Comparison of ENCODE assay signal across 29 cellular contexts in genomic region chr2:141810148-141810547, GRCh38.
"Had no signal": no experiment of that assay in that cellular context is flagged by ENCODE, and none has a peak within 500 bp of the region (broad histone marks: within the 10 kb centered on the region; RNA-seq: fewer than 3 reads in every experiment).

No MANE protein-coding gene starts in this region.

- H3K36me3 Mint-ChIP-seq: activated naive CD4-positive, alpha-beta T cell treated with anti-CD3 and anti-CD28 coated beads, Interleukin-2, amount 10 ng/mL, durations not matched to agents 7 days and 5 days; activated naive CD8-positive, alpha-beta T cell treated with anti-CD3 and anti-CD28 coated beads, Interleukin-2, amount 10 ng/mL, durations not matched to agents 7 days and 5 days had no signal

- H3K27ac Mint-ChIP-seq: activated CD4-positive, alpha-beta memory T cell treated with anti-CD3 and anti-CD28 coated beads, Interleukin-2, amount 10 ng/mL, durations not matched to agents 7 days and 5 days; activated CD4-positive, alpha-beta T cell treated with anti-CD3 and anti-CD28 coated beads, Interleukin-2, amount 10 ng/mL, durations not matched to agents 7 days and 5 days; activated naive CD4-positive, alpha-beta T cell treated with anti-CD3 and anti-CD28 coated beads, Interleukin-2, amount 10 ng/mL, durations not matched to agents 7 days and 5 days; activated naive CD4-positive, alpha-beta T cell treated with anti-CD3 and anti-CD28 coated beads, Interleukin-2, amount 50 U/mL, for 72 hours; activated naive CD8-positive, alpha-beta T cell treated with anti-CD3 and anti-CD28 coated beads, Interleukin-2, amount 10 ng/mL, durations not matched to agents 7 days and 5 days; activated T-cell treated with anti-CD3 and anti-CD28 coated beads, Interleukin-2, amount 50 U/mL, for 24 hours; activated T-cell treated with anti-CD3 and anti-CD28 coated beads, Interleukin-2, amount 50 U/mL, for 72 hours; brain had no signal

- FAIRE-seq: endometrium, endothelial cell of umbilical vein had no signal

- H3K27me3 ChIP-seq: ascending aorta, breast epithelium, cardiac muscle cell, colonic mucosa, esophagus squamous epithelium had no signal

- H3K27me3 Mint-ChIP-seq: activated CD4-positive, alpha-beta memory T cell treated with anti-CD3 and anti-CD28 coated beads, Interleukin-2, amount 10 ng/mL, durations not matched to agents 7 days and 5 days; activated CD4-positive, alpha-beta T cell treated with anti-CD3 and anti-CD28 coated beads, Interleukin-2, amount 10 ng/mL, durations not matched to agents 7 days and 5 days; activated naive CD4-positive, alpha-beta T cell treated with anti-CD3 and anti-CD28 coated beads, Interleukin-2, amount 10 ng/mL, durations not matched to agents 7 days and 5 days; activated naive CD8-positive, alpha-beta T cell treated with anti-CD3 and anti-CD28 coated beads, Interleukin-2, amount 10 ng/mL, durations not matched to agents 7 days and 5 days; activated T-cell treated with anti-CD3 and anti-CD28 coated beads, Interleukin-2, amount 50 U/mL, for 24 hours; brain had no signal

- H3K36me3 ChIP-seq: ascending aorta, breast epithelium, cardiac muscle cell, colonic mucosa, esophagus squamous epithelium had no signal

- H3K4me1 ChIP-seq: ascending aorta, breast epithelium, colonic mucosa, esophagus squamous epithelium had no signal

- H3K4me3 ChIP-seq: ascending aorta, breast epithelium, cardiac muscle cell, colonic mucosa, esophagus squamous epithelium had no signal

- H3K4me3 Mint-ChIP-seq: activated CD4-positive, alpha-beta memory T cell treated with anti-CD3 and anti-CD28 coated beads, Interleukin-2, amount 10 ng/mL, durations not matched to agents 7 days and 5 days; activated CD4-positive, alpha-beta T cell treated with anti-CD3 and anti-CD28 coated beads, Interleukin-2, amount 10 ng/mL, durations not matched to agents 7 days and 5 days; activated naive CD4-positive, alpha-beta T cell treated with anti-CD3 and anti-CD28 coated beads, Interleukin-2, amount 10 ng/mL, durations not matched to agents 7 days and 5 days; activated naive CD8-positive, alpha-beta T cell treated with anti-CD3 and anti-CD28 coated beads, Interleukin-2, amount 10 ng/mL, durations not matched to agents 7 days and 5 days; activated T-cell treated with anti-CD3 and anti-CD28 coated beads, Interleukin-2, amount 50 U/mL, for 24 hours; activated T-cell treated with anti-CD3 and anti-CD28 coated beads, Interleukin-2, amount 50 U/mL, for 72 hours; brain had no signal

- ATAC-seq: activated naive CD4-positive, alpha-beta T cell treated with anti-CD3 and anti-CD28 coated beads, Interleukin-2, amount 50 U/mL, for 72 hours; activated T-cell treated with anti-CD3 and anti-CD28 coated beads, Interleukin-2, amount 50 U/mL, for 72 hours had no signal

- DNase-seq: activated CD4-positive, alpha-beta memory T cell treated with anti-CD3 and anti-CD28 coated beads, Interleukin-2, amount 10 ng/mL, durations not matched to agents 7 days and 5 days; activated CD4-positive, alpha-beta T cell treated with anti-CD3 and anti-CD28 coated beads for 1 hour; activated CD4-positive, alpha-beta T cell treated with anti-CD3 and anti-CD28 coated beads for 4 hours; activated CD4-positive, alpha-beta T cell treated with anti-CD3 and anti-CD28 coated beads, Interleukin-2, amount 10 ng/mL, durations not matched to agents 7 days and 5 days; activated CD4-positive, alpha-beta T cell treated with anti-CD3 and anti-CD28 coated beads, Interleukin-2, amount 50 U/mL, for 4 hours; activated CD8-positive, alpha-beta memory T cell treated with anti-CD3 and anti-CD28 coated beads, Interleukin-2, amount 50 U/mL, for 48 hours; activated gamma-delta T cell; activated naive CD4-positive, alpha-beta T cell; activated naive CD4-positive, alpha-beta T cell treated with anti-CD3 and anti-CD28 coated beads, Interleukin-2, amount 10 ng/mL, durations not matched to agents 7 days and 5 days; activated naive CD8-positive, alpha-beta T cell treated with anti-CD3 and anti-CD28 coated beads, Interleukin-2, amount 10 ng/mL, durations not matched to agents 7 days and 5 days; activated T-cell treated with anti-CD3 and anti-CD28 coated beads for 4 hours; activated T-cell treated with anti-CD3 and anti-CD28 coated beads, Interleukin-2, amount 50 U/mL, for 24 hours; activated T-cell treated with anti-CD3 and anti-CD28 coated beads, Interleukin-2, amount 50 U/mL, for 72 hours; central memory CD4-positive, alpha-beta T cell; cerebellar nuclear complex; colonic mucosa; effector CD8-positive, alpha-beta T cell; esophagus squamous epithelium; foreskin melanocyte; head of caudate nucleus; T-helper 2 cell had no signal

- H3K4me1 Mint-ChIP-seq: activated CD4-positive, alpha-beta memory T cell treated with anti-CD3 and anti-CD28 coated beads, Interleukin-2, amount 10 ng/mL, durations not matched to agents 7 days and 5 days; activated CD4-positive, alpha-beta T cell treated with anti-CD3 and anti-CD28 coated beads, Interleukin-2, amount 10 ng/mL, durations not matched to agents 7 days and 5 days; activated naive CD4-positive, alpha-beta T cell treated with anti-CD3 and anti-CD28 coated beads, Interleukin-2, amount 10 ng/mL, durations not matched to agents 7 days and 5 days; activated naive CD8-positive, alpha-beta T cell treated with anti-CD3 and anti-CD28 coated beads, Interleukin-2, amount 10 ng/mL, durations not matched to agents 7 days and 5 days; brain had no signal

- H3K27ac ChIP-seq: ascending aorta, breast epithelium, cardiac muscle cell, colonic mucosa, epithelial cell of prostate, esophagus squamous epithelium had no signal

- H3K9me3 ChIP-seq: ascending aorta, colonic mucosa, esophagus squamous epithelium had no signal
